8 cellular contexts compared by ENCODE assay signal in genomic region chr1:35079003-35079930, GRCh38.
A peak's percentile ranks its signal among the peaks of the same experiment; 100 is the strongest.
DNase-seq lines count a peak whose midpoint lies in the region; ATAC-seq and TF ChIP-seq lines count a peak whose summit lies in the region.

TSS of gene ZMYM1 (plus strand) at chr1:35079385. CDS start at chr1:35093988, 14,603 bp downstream.

- H3K4me3 ChIP-seq in retinal pigment epithelial cell (ENCODE audit: low read length), result peak within 1 kb of the TSS; percentile 83

- DNase-seq in NCI-H1694 (lab: John Stamatoyannopoulos, UW) (peak; percentile 68), astrocyte of the hippocampus (ENCODE audit: low read depth, low spot score) (peak; percentile 93), hypothalamus (lab: John Stamatoyannopoulos, UW) (peak; percentile 19 to 89 (median 67)), retinal pigment epithelial cell (ENCODE audit: low read depth) (peak; percentile 42)
- DNase-seq in T-helper 2 cell treated with Interferon-gamma antibody and Interleukin-4, amounts not matched to agents 5 μg/mL and 100 μg/mL, for 36 hours (ENCODE audit: low spot score), result peak; percentile 89

- no peak for TF ChIP-seq CTCF in retinal pigment epithelial cell (conservative IDR thresholded peaks at IDR 0.05; ENCODE audit: low read depth, low read length)

- peak within 1 kb of the TSS; percentile 96 for H3K4me3 Mint-ChIP-seq in T-helper 2 cell treated with Interferon-gamma antibody and Interleukin-4, amounts not matched to agents 5 μg/mL and 100 μg/mL, for 36 hours

- no peaks in the 10 kb centered on the region for H3K27me3 Mint-ChIP-seq in T-helper 2 cell treated with Interferon-gamma antibody and Interleukin-4, amounts not matched to agents 5 μg/mL and 100 μg/mL, for 36 hours (ENCODE audit: low read depth)

- TF ChIP-seq POLR2A in GM15510 (IDR thresholded peaks at IDR 0.05; ENCODE audit: borderline replicate concordance, extremely low read depth, insufficient read length), result peak; percentile 66

- H3K9me3 Mint-ChIP-seq in T-helper 2 cell treated with Interferon-gamma antibody and Interleukin-4, amounts not matched to agents 5 μg/mL and 100 μg/mL, for 36 hours, result peaks cover 17% of the 10 kb centered on the region

- H3K36me3 Mint-ChIP-seq in T-helper 2 cell treated with Interferon-gamma antibody and Interleukin-4, amounts not matched to agents 5 μg/mL and 100 μg/mL, for 36 hours (ENCODE audit: low read depth), result peaks cover 22% of the 10 kb centered on the region

- H3K4me1 Mint-ChIP-seq in T-helper 2 cell treated with Interferon-gamma antibody and Interleukin-4, amounts not matched to agents 5 μg/mL and 100 μg/mL, for 36 hours (ENCODE audit: low read depth), result peaks cover 20% of the 10 kb centered on the region

- H3K27ac Mint-ChIP-seq in T-helper 2 cell treated with Interferon-gamma antibody and Interleukin-4, amounts not matched to agents 5 μg/mL and 100 μg/mL, for 36 hours, result peak within 1 kb of the TSS; percentile 99

- ATAC-seq in HG02870 (IDR thresholded peaks at IDR 0.05; ENCODE audit: unreplicated experiment) (peak; percentile 95), HG03469 (IDR thresholded peaks at IDR 0.05; ENCODE audit: unreplicated experiment) (no peak)

Comparison
In these comparisons a context has a peak if more than half of its experiments do, and no peak if none do; other contexts are left out.
1. DNase-seq: peak in every context shown above with its lines; median percentile 93 in astrocyte of the hippocampus; 89 in T-helper 2 cell treated with Interferon-gamma antibody and Interleukin-4, amounts not matched to agents 5 μg/mL and 100 μg/mL, for 36 hours; 68 in NCI-H1694; 67 in hypothalamus; 42 in retinal pigment epithelial cell.